1 cellular context compared by ENCODE assay signal in genomic region chr19:9538183-9539058, GRCh38.
A peak's percentile ranks its signal among the peaks of the same experiment; 100 is the strongest.
TF ChIP-seq lines count a peak whose summit lies in the region.

ZNF426 (minus strand) TSS chr19:9538645; CDS start chr19:9536232, 2,413 bp downstream.

TF ChIP-seq in GM12878, 131 proteins besides CTCF, POLR2A, EP300 and RAD21 (continued from another document):
- TF ChIP-seq, protein P1, sequence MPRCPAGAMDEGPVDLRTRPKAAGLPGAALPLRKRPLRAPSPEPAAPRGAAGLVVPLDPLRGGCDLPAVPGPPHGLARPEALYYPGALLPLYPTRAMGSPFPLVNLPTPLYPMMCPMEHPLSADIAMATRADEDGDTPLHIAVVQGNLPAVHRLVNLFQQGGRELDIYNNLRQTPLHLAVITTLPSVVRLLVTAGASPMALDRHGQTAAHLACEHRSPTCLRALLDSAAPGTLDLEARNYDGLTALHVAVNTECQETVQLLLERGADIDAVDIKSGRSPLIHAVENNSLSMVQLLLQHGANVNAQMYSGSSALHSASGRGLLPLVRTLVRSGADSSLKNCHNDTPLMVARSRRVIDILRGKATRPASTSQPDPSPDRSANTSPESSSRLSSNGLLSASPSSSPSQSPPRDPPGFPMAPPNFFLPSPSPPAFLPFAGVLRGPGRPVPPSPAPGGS (IDR thresholded peaks at IDR 0.05; ENCODE audit: borderline replicate concordance, insufficient read depth, low read depth, low read length, poor library complexity, severe bottlenecking): no peak
- TF ChIP-seq, protein P2, sequence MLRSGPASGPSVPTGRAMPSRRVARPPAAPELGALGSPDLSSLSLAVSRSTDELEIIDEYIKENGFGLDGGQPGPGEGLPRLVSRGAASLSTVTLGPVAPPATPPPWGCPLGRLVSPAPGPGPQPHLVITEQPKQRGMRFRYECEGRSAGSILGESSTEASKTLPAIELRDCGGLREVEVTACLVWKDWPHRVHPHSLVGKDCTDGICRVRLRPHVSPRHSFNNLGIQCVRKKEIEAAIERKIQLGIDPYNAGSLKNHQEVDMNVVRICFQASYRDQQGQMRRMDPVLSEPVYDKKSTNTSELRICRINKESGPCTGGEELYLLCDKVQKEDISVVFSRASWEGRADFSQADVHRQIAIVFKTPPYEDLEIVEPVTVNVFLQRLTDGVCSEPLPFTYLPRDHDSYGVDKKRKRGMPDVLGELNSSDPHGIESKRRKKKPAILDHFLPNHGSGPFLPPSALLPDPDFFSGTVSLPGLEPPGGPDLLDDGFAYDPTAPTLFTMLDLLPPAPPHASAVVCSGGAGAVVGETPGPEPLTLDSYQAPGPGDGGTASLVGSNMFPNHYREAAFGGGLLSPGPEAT (IDR thresholded peaks at IDR 0.05; ENCODE audit: low read depth): peak; percentile 52; the same call in 1 of the 2 replicates
- TF ChIP-seq ATF3 (IDR thresholded peaks at IDR 0.05; ENCODE audit: borderline replicate concordance, extremely low read depth, low read depth, low read length): peak; percentile 79; the same call in 1 of the 2 replicates
- no peak for TF ChIP-seq MTA3 (IDR thresholded peaks at IDR 0.05; ENCODE audit: borderline replicate concordance, low read length)
- peak; percentile 23 for TF ChIP-seq RELA (IDR thresholded peaks at IDR 0.05; ENCODE audit: borderline replicate concordance, partially characterized antibody)
- peak; percentile 20; the same call in 1 of the 2 replicates for TF ChIP-seq RUNX3 (IDR thresholded peaks at IDR 0.05; ENCODE audit: low read length)
- TF ChIP-seq POU2F2 (IDR thresholded peaks at IDR 0.05; ENCODE audit: borderline replicate concordance, low read depth, low read length): 0 out of 3 replicates have a peak, but pooled peaks have one; percentile 10
- peak; percentile 44; the same call in 1 of the 2 replicates for TF ChIP-seq CBX5 (IDR thresholded peaks at IDR 0.05; ENCODE audit: low read depth)
- peak; percentile 100 for TF ChIP-seq CREB1 (IDR thresholded peaks at IDR 0.05; ENCODE audit: low read depth)
- TF ChIP-seq TARDBP (IDR thresholded peaks at IDR 0.05; ENCODE audit: borderline replicate concordance): peak; percentile 82
- TF ChIP-seq HCFC1 (IDR thresholded peaks at IDR 0.05; ENCODE audit: low read length): peak; percentile 64
- TF ChIP-seq ATF7 (IDR thresholded peaks at IDR 0.05; ENCODE audit: low read depth): peak; percentile 96
- TF ChIP-seq, protein P3, sequence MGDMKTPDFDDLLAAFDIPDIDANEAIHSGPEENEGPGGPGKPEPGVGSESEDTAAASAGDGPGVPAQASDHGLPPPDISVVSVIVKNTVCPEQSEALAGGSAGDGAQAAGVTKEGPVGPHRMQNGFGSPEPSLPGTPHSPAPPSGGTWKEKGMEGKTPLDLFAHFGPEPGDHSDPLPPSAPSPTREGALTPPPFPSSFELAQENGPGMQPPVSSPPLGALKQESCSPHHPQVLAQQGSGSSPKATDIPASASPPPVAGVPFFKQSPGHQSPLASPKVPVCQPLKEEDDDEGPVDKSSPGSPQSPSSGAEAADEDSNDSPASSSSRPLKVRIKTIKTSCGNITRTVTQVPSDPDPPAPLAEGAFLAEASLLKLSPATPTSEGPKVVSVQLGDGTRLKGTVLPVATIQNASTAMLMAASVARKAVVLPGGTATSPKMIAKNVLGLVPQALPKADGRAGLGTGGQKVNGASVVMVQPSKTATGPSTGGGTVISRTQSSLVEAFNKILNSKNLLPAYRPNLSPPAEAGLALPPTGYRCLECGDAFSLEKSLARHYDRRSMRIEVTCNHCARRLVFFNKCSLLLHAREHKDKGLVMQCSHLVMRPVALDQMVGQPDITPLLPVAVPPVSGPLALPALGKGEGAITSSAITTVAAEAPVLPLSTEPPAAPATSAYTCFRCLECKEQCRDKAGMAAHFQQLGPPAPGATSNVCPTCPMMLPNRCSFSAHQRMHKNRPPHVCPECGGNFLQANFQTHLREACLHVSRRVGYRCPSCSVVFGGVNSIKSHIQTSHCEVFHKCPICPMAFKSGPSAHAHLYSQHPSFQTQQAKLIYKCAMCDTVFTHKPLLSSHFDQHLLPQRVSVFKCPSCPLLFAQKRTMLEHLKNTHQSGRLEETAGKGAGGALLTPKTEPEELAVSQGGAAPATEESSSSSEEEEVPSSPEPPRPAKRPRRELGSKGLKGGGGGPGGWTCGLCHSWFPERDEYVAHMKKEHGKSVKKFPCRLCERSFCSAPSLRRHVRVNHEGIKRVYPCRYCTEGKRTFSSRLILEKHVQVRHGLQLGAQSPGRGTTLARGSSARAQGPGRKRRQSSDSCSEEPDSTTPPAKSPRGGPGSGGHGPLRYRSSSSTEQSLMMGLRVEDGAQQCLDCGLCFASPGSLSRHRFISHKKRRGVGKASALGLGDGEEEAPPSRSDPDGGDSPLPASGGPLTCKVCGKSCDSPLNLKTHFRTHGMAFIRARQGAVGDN (IDR thresholded peaks at IDR 0.05): 0 out of 2 replicates have a peak, but pooled peaks have one; percentile 41
- TF ChIP-seq MAX (IDR thresholded peaks at IDR 0.05; ENCODE audit: low read depth, low read length): peak; percentile 70; the same call in 1 of the 2 replicates
- TF ChIP-seq MEF2A (IDR thresholded peaks at IDR 0.05; ENCODE audit: insufficient read depth, low read depth, low read length): no peak
- TF ChIP-seq FOS (IDR thresholded peaks at IDR 0.05; ENCODE audit: borderline replicate concordance, extremely low read depth, insufficient read length): no peak
- TF ChIP-seq POLR2AphosphoS5 (IDR thresholded peaks at IDR 0.05; ENCODE audit: low read length): peak; percentile 67
- peak; percentile 43; the same call in 1 of the 2 replicates for TF ChIP-seq SMAD5 (IDR thresholded peaks at IDR 0.05; ENCODE audit: low read depth)
- TF ChIP-seq ETV6 (conservative IDR thresholded peaks at IDR 0.05 in 1 of 2, IDR thresholded peaks at IDR 0.05 in 1 of 2; ENCODE audit: borderline replicate concordance in 1 of 2, low read depth in 1 of 2): no peak
- 0 out of 2 replicates have a peak, but pooled peaks have one; percentile 15 for TF ChIP-seq FOXM1 (IDR thresholded peaks at IDR 0.05; ENCODE audit: low read depth, low read length)
- no peak for TF ChIP-seq RFX5 (IDR thresholded peaks at IDR 0.05; ENCODE audit: low read depth, low read length)
- peak; percentile 22; the same call in 1 of the 2 replicates for TF ChIP-seq YY1 (IDR thresholded peaks at IDR 0.05; ENCODE audit: low read depth, low read length)
- TF ChIP-seq TCF3 (IDR thresholded peaks at IDR 0.05; ENCODE audit: borderline replicate concordance, insufficient read depth, low read depth, low read length): peak; percentile 14; the same call in 1 of the 2 replicates
- TF ChIP-seq NKRF (conservative IDR thresholded peaks at IDR 0.05): no peak
- TF ChIP-seq, protein P4, sequence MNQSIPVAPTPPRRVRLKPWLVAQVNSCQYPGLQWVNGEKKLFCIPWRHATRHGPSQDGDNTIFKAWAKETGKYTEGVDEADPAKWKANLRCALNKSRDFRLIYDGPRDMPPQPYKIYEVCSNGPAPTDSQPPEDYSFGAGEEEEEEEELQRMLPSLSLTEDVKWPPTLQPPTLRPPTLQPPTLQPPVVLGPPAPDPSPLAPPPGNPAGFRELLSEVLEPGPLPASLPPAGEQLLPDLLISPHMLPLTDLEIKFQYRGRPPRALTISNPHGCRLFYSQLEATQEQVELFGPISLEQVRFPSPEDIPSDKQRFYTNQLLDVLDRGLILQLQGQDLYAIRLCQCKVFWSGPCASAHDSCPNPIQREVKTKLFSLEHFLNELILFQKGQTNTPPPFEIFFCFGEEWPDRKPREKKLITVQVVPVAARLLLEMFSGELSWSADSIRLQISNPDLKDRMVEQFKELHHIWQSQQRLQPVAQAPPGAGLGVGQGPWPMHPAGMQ (IDR thresholded peaks at IDR 0.05; ENCODE audit: borderline replicate concordance): no peak
- peak; percentile 68; the same call in 1 of the 2 replicates for TF ChIP-seq PML (IDR thresholded peaks at IDR 0.05; ENCODE audit: low read length)
- TF ChIP-seq CBFB (IDR thresholded peaks at IDR 0.05; ENCODE audit: low read depth): peak; percentile 46; the same call in 1 of the 2 replicates
- TF ChIP-seq TAF1 (IDR thresholded peaks at IDR 0.05; ENCODE audit: borderline replicate concordance, low read depth, low read length): peak; percentile 69; the same call in 1 of the 2 replicates
- TF ChIP-seq SRF (IDR thresholded peaks at IDR 0.05; ENCODE audit: low read depth in 2 of 2, low read length in 2 of 2): peak in 1 of 2 experiments; percentile 86; a peak in 2 of 4 replicates
TF ChIP-seq in GM12878: peak in this region for 26.
